In genomic region chr14:81289516-81289915, GRCh38 we compare ENCODE assay signal across 27 cellular contexts.
"Had no signal": no experiment of that assay in that cellular context is flagged by ENCODE, and none has a peak within 500 bp of the region (broad histone marks: within the 10 kb centered on the region; RNA-seq: fewer than 3 reads in every experiment).

No MANE protein-coding gene starts in this region.

- H3K4me3 ChIP-seq: adrenal gland, MG63, SJSA1 had no signal

- H3K36me3 ChIP-seq: adrenal gland, MG63, SJSA1 had no signal

- H3K9me3 ChIP-seq: adrenal gland, MG63, SJSA1 had no signal

- ATAC-seq: activated CD4-positive, CD25-positive, alpha-beta regulatory T cell treated with anti-CD3 and anti-CD28 coated beads, Interleukin-2, amount 50 U/mL, for 24 hours; activated CD8-positive, alpha-beta T cell treated with anti-CD3 and anti-CD28 coated beads, Interleukin-2, amount 10 ng/mL, durations not matched to agents 7 days and 5 days; PC-3; SK-N-SH treated with all-trans-retinoic acid at 6 μM for 48 hours had no signal

- H3K4me1 ChIP-seq: adrenal gland, SJSA1 had no signal

- DNase-seq: activated CD4-positive, alpha-beta T cell treated with anti-CD3 and anti-CD28 coated beads for 4 hours; activated CD4-positive, alpha-beta T cell treated with anti-CD3 and anti-CD28 coated beads, Interleukin-2, amount 50 U/mL, for 4 hours; activated CD8-positive, alpha-beta memory T cell treated with anti-CD3 and anti-CD28 coated beads, Interleukin-2, amount 50 U/mL, for 48 hours; activated CD8-positive, alpha-beta T cell treated with anti-CD3 and anti-CD28 coated beads, Interleukin-2, amount 10 ng/mL, durations not matched to agents 7 days and 5 days; activated naive CD4-positive, alpha-beta T cell treated with anti-CD3 and anti-CD28 coated beads, Interleukin-2, amount 50 U/mL, for 16 hours; activated naive CD8-positive, alpha-beta T cell treated with anti-CD3 and anti-CD28 coated beads, Interleukin-2, amount 10 ng/mL, durations not matched to agents 7 days and 5 days; activated T-cell treated with anti-CD3 and anti-CD28 coated beads, Interleukin-2, amount 50 U/mL, for 1 hour; adrenal gland; anterior cingulate cortex; caudate nucleus; KG1; MG63; MV-4-11; NCI-H1092 treated with DMSO at 0.1 percent for 48 hours; NCI-H1436; NCI-H1930; NCI-H2171; NCI-H2227 treated with DMSO at 0.1 percent for 48 hours; NCI-H446 treated with DMSO at 0.1 percent for 48 hours; NCI-H524 treated with DMSO at 0.1 percent for 48 hours; PC-3; SHP77; SW 1271 had no signal

- FAIRE-seq: RCC 7860 had no signal

- H3K27ac ChIP-seq: adrenal gland, SJSA1 had no signal
